Comparison of ENCODE assay signal across 11 cellular contexts in the genomic region with DNA sequence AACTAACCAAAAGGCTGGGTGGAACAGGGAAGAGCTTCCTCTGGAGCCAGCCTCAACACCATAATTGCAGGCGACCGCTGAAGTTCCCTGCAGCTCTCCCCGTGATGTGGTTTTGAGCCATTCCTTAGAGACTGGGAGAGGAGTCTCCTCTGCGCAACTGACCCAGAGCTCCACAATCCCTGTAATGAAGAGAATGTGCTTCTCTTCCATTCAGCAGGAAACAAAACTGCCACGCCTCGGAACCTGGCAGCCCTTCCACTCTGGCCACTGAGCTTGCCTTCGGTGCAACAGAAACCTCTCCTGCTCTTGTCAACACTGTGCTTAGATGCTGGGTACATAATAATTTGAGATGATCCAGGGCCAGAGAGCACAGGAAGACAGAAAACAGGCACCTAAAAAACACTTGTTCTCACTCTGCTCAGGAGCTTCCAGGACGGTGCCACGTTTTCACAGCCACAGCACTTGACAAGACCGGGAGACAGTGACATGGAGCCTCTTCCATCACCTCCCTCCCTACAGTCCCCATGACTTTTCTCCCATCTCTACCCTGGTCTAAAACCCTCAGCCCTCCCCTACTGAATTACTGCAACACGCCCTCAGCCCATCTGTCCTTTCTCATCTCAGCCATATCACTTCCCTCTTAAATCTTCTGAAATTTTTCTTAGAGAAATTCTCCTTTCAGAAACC.
DNase-seq lines count a peak whose midpoint lies in the region; ATAC-seq and TF ChIP-seq lines count a peak whose summit lies in the region.
"Had no signal": no experiment of that assay in that cellular context is flagged by ENCODE, and none has a peak within 500 bp of the region (broad histone marks: within the 10 kb centered on the region; RNA-seq: fewer than 3 reads in every experiment).

No MANE protein-coding gene starts in this region.

- no peaks in the 10 kb centered on the region for H3K36me3 Mint-ChIP-seq in activated T-cell treated with anti-CD3 and anti-CD28 coated beads, Interleukin-2, amount 50 U/mL, for 72 hours (ENCODE audit: insufficient read depth in 2 of 2)

- CTCF ChIA-PET in BJ (lab: Yijun Ruan, JAX) = interaction anchor here (1.2 to 1.3 kb wide), 2 partner anchors 55 to 380 kb away, joined by 4 to 11 read pairs; no protein-coding TSS in a partner anchor

- DNase-seq in BJ (ENCODE audit: low read depth) (peak; percentile 74), RPMI7951 (ENCODE audit: low read depth) (peak; percentile 89), fibroblast of the aortic adventitia (ENCODE audit: low read depth) (peak; percentile 92), ovary (peak in 4 of 5 donors; percentile 45 to 69 (median 60)), head of caudate nucleus (no peak)
- no peak for DNase-seq in activated CD4-positive, alpha-beta T cell treated with anti-CD3 and anti-CD28 coated beads, Interleukin-2, amount 50 U/mL, for 48 hours
- DNase-seq in activated T-cell treated with anti-CD3 and anti-CD28 coated beads, Interleukin-2, amount 50 U/mL, for 72 hours = no peak
- DNase-seq in stimulated activated naive CD4-positive, alpha-beta T cell treated with Interleukin-2 at 50 U/mL for 16 hours (lab: John Stamatoyannopoulos, UW) = no peak
- DNase-seq: activated CD8-positive, alpha-beta memory T cell treated with anti-CD3 and anti-CD28 coated beads, Interleukin-2, amount 50 U/mL, for 4 hours; NCI-H774; right lobe of liver had no signal

- H3K27me3 ChIP-seq in BJ (ENCODE audit: control insufficient read depth, insufficient read depth, low read length) = no peaks in the 10 kb centered on the region
- H3K27me3 ChIP-seq in ovary = no peaks in the 10 kb centered on the region
- H3K27me3 ChIP-seq: right lobe of liver had no signal

- H3K27me3 Mint-ChIP-seq in activated T-cell treated with anti-CD3 and anti-CD28 coated beads, Interleukin-2, amount 50 U/mL, for 72 hours (ENCODE audit: low read depth) = peaks cover 19% of the 10 kb centered on the region

- H3K4me3 ChIP-seq in BJ (ENCODE audit: low read depth, low read length) (no peak overlapping the region), fibroblast of the aortic adventitia (ENCODE audit: low read depth, low read length) (peak overlapping the region; percentile 37), ovary (no peak overlapping the region)
- H3K4me3 ChIP-seq: right lobe of liver had no signal

- H3K9me3 ChIP-seq in ovary = no peaks in the 10 kb centered on the region
- H3K9me3 ChIP-seq: right lobe of liver had no signal

- POLR2A ChIA-PET in BJ (lab: Charles Lee) = interaction anchor here (0.6 to 0.8 kb wide), 2 partner anchors 126 to 375 kb away, joined by 4 to 10 read pairs; partner anchors contain the start of gene MYO10

- no peak overlapping the region for H3K27ac Mint-ChIP-seq in activated T-cell treated with anti-CD3 and anti-CD28 coated beads, Interleukin-2, amount 50 U/mL, for 72 hours

- TF ChIP-seq EP300 in ovary (IDR thresholded peaks at IDR 0.05) = no peak

- H3K36me3 ChIP-seq in BJ (ENCODE audit: control insufficient read depth, insufficient read depth, low read length) (no peaks in the 10 kb centered on the region), ovary (no peaks in the 10 kb centered on the region)
- H3K36me3 ChIP-seq: right lobe of liver had no signal

- peaks cover 20% of the 10 kb centered on the region for H3K4me1 ChIP-seq in ovary (ENCODE audit: insufficient read depth)

- peak overlapping the region in 1 of 2 donors; percentile 17 for H3K27ac ChIP-seq in ovary
- H3K27ac ChIP-seq: right lobe of liver had no signal

- WGBS in ovary, 3 donors = 36 to 38% (median 37%) methylated on average over 11 of the region's 11 CpGs

- ATAC-seq in activated T-cell treated with anti-CD3 and anti-CD28 coated beads, Interleukin-2, amount 50 U/mL, for 72 hours (replicated peaks in 1 of 2) = no peak

- TF ChIP-seq CTCF in BJ (IDR thresholded peaks at IDR 0.05; ENCODE audit: insufficient read depth, low read depth, low read length) (no peak), fibroblast of the aortic adventitia (IDR thresholded peaks at IDR 0.05; ENCODE audit: insufficient read depth, low read length) (no peak), ovary (IDR thresholded peaks at IDR 0.05) (no peak)

- no peak overlapping the region for H3K4me3 Mint-ChIP-seq in activated T-cell treated with anti-CD3 and anti-CD28 coated beads, Interleukin-2, amount 50 U/mL, for 72 hours

- TF ChIP-seq POLR2A in ovary (IDR thresholded peaks at IDR 0.05) = no peak

- no peaks in the 10 kb centered on the region for H3K9me3 Mint-ChIP-seq in activated T-cell treated with anti-CD3 and anti-CD28 coated beads, Interleukin-2, amount 50 U/mL, for 72 hours

- intact Hi-C loops in ovary (cut with DNase I) = loop anchor here in 1 of 4 donors (10.0 kb wide), 1 partner anchor 125 kb away; the partner anchor contains the start of gene MYO10
- intact Hi-C loops in head of caudate nucleus (cut with DNase I) = no loop called here

- peaks cover 7% of the 10 kb centered on the region for H3K4me1 Mint-ChIP-seq in activated T-cell treated with anti-CD3 and anti-CD28 coated beads, Interleukin-2, amount 50 U/mL, for 72 hours (ENCODE audit: low read depth)

Comparison
In these comparisons a context has a peak if more than half of its experiments do, and no peak if none do; other contexts are left out.
1. DNase-seq: peak in BJ (single experiment), RPMI7951 (single experiment), fibroblast of the aortic adventitia (single experiment) and ovary (4 of 5); none in head of caudate nucleus (0 of 42), activated CD4-positive, alpha-beta T cell treated with anti-CD3 and anti-CD28 coated beads, Interleukin-2, amount 50 U/mL, for 48 hours (0 of 2), activated T-cell treated with anti-CD3 and anti-CD28 coated beads, Interleukin-2, amount 50 U/mL, for 72 hours (0 of 2) and stimulated activated naive CD4-positive, alpha-beta T cell treated with Interleukin-2 at 50 U/mL for 16 hours (single experiment).